ENCODE assay signal across 12 cellular contexts in genomic region chr10:13390604-13391522, GRCh38. TPM values are rescaled to one million over a fixed set of nuclear protein-coding genes. Genes with fewer than 3 reads are reported as not detected.
DNase-seq lines count a peak whose midpoint lies in the region; ATAC-seq and TF ChIP-seq lines count a peak whose summit lies in the region.
"Had no signal": no experiment of that assay in that cellular context is flagged by ENCODE, and none has a peak within 500 bp of the region (broad histone marks: within the 10 kb centered on the region; RNA-seq: fewer than 3 reads in every experiment).

No MANE protein-coding gene starts in this region.

- ATAC-seq in activated B cell treated with CpG ODN at 0.5 μM for 24 hours (ENCODE audit: low read depth) (peak; percentile 45), memory B cell (ENCODE audit: low read depth) (peak; percentile 73)
- ATAC-seq in activated naive CD4-positive, alpha-beta T cell treated with anti-CD3 and anti-CD28 coated beads, Interleukin-2, amount 50 U/mL, for 72 hours: no peak
- ATAC-seq: HCT116 had no signal

- H3K27me3 Mint-ChIP-seq in activated B cell treated with CpG ODN at 0.5 μM for 24 hours (peaks cover 13% of the 10 kb centered on the region), memory B cell (peaks cover 5% of the 10 kb centered on the region)

- H3K4me1 Mint-ChIP-seq in activated B cell treated with CpG ODN at 0.5 μM for 24 hours (peaks cover 14% of the 10 kb centered on the region), memory B cell (peaks cover 3% of the 10 kb centered on the region)
- H3K4me1 Mint-ChIP-seq: brain had no signal

- no peak for TF ChIP-seq CTCF in activated B cell treated with CpG ODN at 0.5 μM for 24 hours (IDR thresholded peaks at IDR 0.05)

- DNase-seq in CMK (ENCODE audit: low read depth) (peak; percentile 42), M059J (ENCODE audit: low read depth) (peak; percentile 29), activated B cell treated with CpG ODN at 0.5 μM for 24 hours (no peak), memory B cell (ENCODE audit: low spot score in 2 of 2) (peak; percentile 5 to 14), putamen (ENCODE audit: low spot score) (no peak), NCI-H2107 (lab: John Stamatoyannopoulos, UW) (no peak)
- DNase-seq in activated naive CD4-positive, alpha-beta T cell treated with anti-CD3 and anti-CD28 coated beads, Interleukin-2, amount 50 U/mL, for 72 hours (ENCODE audit: low spot score in 2 of 2): no peak
- DNase-seq in activated CD4-positive, alpha-beta T cell treated with anti-CD3 and anti-CD28 coated beads for 4 hours: no peak
- DNase-seq: activated CD4-positive, alpha-beta T cell treated with anti-CD3 and anti-CD28 coated beads for 1 hour; C1 segment of cervical spinal cord had no signal

- CTCF ChIA-PET in activated B cell treated with CpG ODN at 0.5 μM for 24 hours (lab: Charles Lee): no interaction called here

- H3K36me3 Mint-ChIP-seq in activated B cell treated with CpG ODN at 0.5 μM for 24 hours (ENCODE audit: low read depth) (no peaks in the 10 kb centered on the region), memory B cell (no peaks in the 10 kb centered on the region)
- no peaks in the 10 kb centered on the region for H3K36me3 Mint-ChIP-seq in activated naive CD4-positive, alpha-beta T cell treated with anti-CD3 and anti-CD28 coated beads, Interleukin-2, amount 50 U/mL, for 72 hours
- H3K36me3 Mint-ChIP-seq: brain had no signal

- intact Hi-C loops in activated B cell treated with CpG ODN at 0.5 μM for 24 hours (cut with micrococcal nuclease): no loop called here

- POLR2A ChIA-PET in activated B cell treated with CpG ODN at 0.5 μM for 24 hours (lab: Charles Lee): no interaction called here

- no peak overlapping the region for H3K27ac Mint-ChIP-seq in activated B cell treated with CpG ODN at 0.5 μM for 24 hours
- no peak overlapping the region for H3K27ac Mint-ChIP-seq in memory B cell
- no peak overlapping the region for H3K27ac Mint-ChIP-seq in activated naive CD4-positive, alpha-beta T cell treated with anti-CD3 and anti-CD28 coated beads, Interleukin-2, amount 50 U/mL, for 72 hours
- H3K27ac Mint-ChIP-seq: brain had no signal

- H3K4me3 Mint-ChIP-seq in activated B cell treated with CpG ODN at 0.5 μM for 24 hours (peak overlapping the region; percentile 70), memory B cell (no peak overlapping the region)
- H3K4me3 Mint-ChIP-seq: brain had no signal

- H3K9me3 Mint-ChIP-seq in activated B cell treated with CpG ODN at 0.5 μM for 24 hours (no peaks in the 10 kb centered on the region), memory B cell (no peaks in the 10 kb centered on the region)
- H3K9me3 Mint-ChIP-seq in activated naive CD4-positive, alpha-beta T cell treated with anti-CD3 and anti-CD28 coated beads, Interleukin-2, amount 50 U/mL, for 72 hours: no peaks in the 10 kb centered on the region
- H3K9me3 Mint-ChIP-seq: brain had no signal

RNA-seq across cellular contexts. Expression of gene SEPHS1, which starts 42.8 kb away (rescaled TPM):
- total RNA-seq in M059J (2014; rRNA removed; shearing (Covaris generic)): 17.7 and 26.5 TPM in 2 replicates
- 36.7 and 38.0 TPM in 2 replicates for total RNA-seq in activated B cell treated with CpG ODN at 0.5 μM for 24 hours
- total RNA-seq in activated naive CD4-positive, alpha-beta T cell treated with anti-CD3 and anti-CD28 coated beads, Interleukin-2, amount 50 U/mL, for 72 hours: 10 to 100 TPM; 60.3 to 67.9 TPM

Comparison
In these comparisons a context has a peak if more than half of its experiments do, and no peak if none do; other contexts are left out.
1. DNase-seq: peak in CMK (single experiment), M059J (single experiment) and memory B cell (2 of 2); none in activated B cell treated with CpG ODN at 0.5 μM for 24 hours (single experiment), putamen (single experiment), activated naive CD4-positive, alpha-beta T cell treated with anti-CD3 and anti-CD28 coated beads, Interleukin-2, amount 50 U/mL, for 72 hours (0 of 2), NCI-H2107 (single experiment) and activated CD4-positive, alpha-beta T cell treated with anti-CD3 and anti-CD28 coated beads for 4 hours (0 of 2).
2. ATAC-seq: peak in activated B cell treated with CpG ODN at 0.5 μM for 24 hours (single experiment) and memory B cell (single experiment); none in activated naive CD4-positive, alpha-beta T cell treated with anti-CD3 and anti-CD28 coated beads, Interleukin-2, amount 50 U/mL, for 72 hours (0 of 2).